Comparison of ENCODE assay signal across 1 cellular context in genomic region chr13:103097366-103097928, GRCh38.
TF ChIP-seq lines count a peak whose summit lies in the region.

No MANE protein-coding gene starts in this region.

TF ChIP-seq in GM23338, 12 proteins besides CTCF, POLR2A, EP300 and RAD21 (continued from another document):
- TF ChIP-seq ZNF331 (CRISPR knock-in tag; IDR thresholded peaks at IDR 0.05; ENCODE audit: low read depth) = no peak
- no peak for TF ChIP-seq JUNB (IDR thresholded peaks at IDR 0.05; ENCODE audit: unreplicated experiment)
- TF ChIP-seq EZH2phosphoT487 (IDR thresholded peaks at IDR 0.05; ENCODE audit: unreplicated experiment) = no peak
- TF ChIP-seq EZH2 (IDR thresholded peaks at IDR 0.05; ENCODE audit: low read depth, unreplicated experiment) = no peak
- TF ChIP-seq ETS1 (IDR thresholded peaks at IDR 0.05) = no peak
- TF ChIP-seq POLR2AphosphoS5 (IDR thresholded peaks at IDR 0.05; ENCODE audit: low read depth) = no peak
